In the genomic region with DNA sequence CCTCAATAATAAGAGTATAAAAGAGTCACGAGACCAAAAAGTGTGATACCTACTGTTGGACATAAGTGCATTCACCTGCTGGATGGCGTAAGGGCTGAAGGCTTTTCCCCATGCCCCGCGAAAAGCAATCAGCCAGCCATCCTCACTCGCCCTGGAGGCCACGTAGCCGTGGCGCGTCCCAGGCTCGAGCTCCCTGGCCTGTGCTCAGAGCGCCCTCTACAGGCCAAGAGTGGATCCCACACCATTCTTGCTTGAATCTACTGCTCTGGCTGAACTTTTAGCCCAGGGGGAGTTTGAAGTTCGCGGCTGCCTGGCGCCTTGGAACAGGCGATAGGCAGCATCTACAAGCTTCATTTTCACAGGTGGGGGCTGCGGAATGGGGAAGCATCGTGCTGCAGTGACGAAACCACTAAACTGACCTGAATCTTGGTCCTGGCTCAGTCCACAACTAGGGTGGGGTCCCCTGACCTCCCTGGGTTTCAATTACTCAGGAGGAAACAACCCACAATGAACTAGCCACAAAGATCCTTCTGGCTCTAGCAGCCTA, we compare ENCODE assay signal across 8 cellular contexts.
DNase-seq lines count a peak whose midpoint lies in the region; ATAC-seq, FAIRE-seq and TF ChIP-seq lines count a peak whose summit lies in the region.

No MANE protein-coding gene starts in this region.

- H3K9me3 Mint-ChIP-seq in activated naive CD4-positive, alpha-beta T cell treated with anti-CD3 and anti-CD28 coated beads, Interleukin-2, amount 10 ng/mL, durations not matched to agents 7 days and 5 days: no peaks in the 10 kb centered on the region

- H3K27me3 Mint-ChIP-seq in activated naive CD4-positive, alpha-beta T cell treated with anti-CD3 and anti-CD28 coated beads, Interleukin-2, amount 10 ng/mL, durations not matched to agents 7 days and 5 days: peaks cover 21% of the 10 kb centered on the region

- peaks cover 5% of the 10 kb centered on the region for H3K4me1 Mint-ChIP-seq in activated naive CD4-positive, alpha-beta T cell treated with anti-CD3 and anti-CD28 coated beads, Interleukin-2, amount 10 ng/mL, durations not matched to agents 7 days and 5 days

- intact Hi-C loops in Right ventricle myocardium inferior (cut with DNase I): loop anchor here (2.0 to 5.0 kb wide), 3 partner anchors 152 to 288 kb away; no protein-coding TSS in a partner anchor
- intact Hi-C loops in posterior cingulate gyrus (cut with DNase I): loop anchor here (1.0 to 10.0 kb wide), 4 partner anchors 76 to 726 kb away; no protein-coding TSS in a partner anchor

- H3K27ac Mint-ChIP-seq in activated naive CD4-positive, alpha-beta T cell treated with anti-CD3 and anti-CD28 coated beads, Interleukin-2, amount 10 ng/mL, durations not matched to agents 7 days and 5 days: no peak overlapping the region

- peak; percentile 96 for FAIRE-seq in GM12891 (lab: Jason Lieb, UNC)

- H3K4me3 Mint-ChIP-seq in activated naive CD4-positive, alpha-beta T cell treated with anti-CD3 and anti-CD28 coated beads, Interleukin-2, amount 10 ng/mL, durations not matched to agents 7 days and 5 days: peak overlapping the region; percentile 18

- CTCF ChIA-PET in activated naive CD4-positive, alpha-beta T cell treated with anti-CD3 and anti-CD28 coated beads, Interleukin-2, amount 10 ng/mL, durations not matched to agents 7 days and 5 days (lab: Charles Lee): interaction anchor here (0.7 to 5.7 kb wide), 34 partner anchors 9 to 775 kb away, joined by 3 to 125 read pairs (median 4); no protein-coding TSS in a partner anchor

- ATAC-seq in HG02759 (IDR thresholded peaks at IDR 0.05; ENCODE audit: unreplicated experiment) (peak; percentile 100), Right ventricle myocardium inferior (peak; percentile 88)

- H3K36me3 Mint-ChIP-seq in activated naive CD4-positive, alpha-beta T cell treated with anti-CD3 and anti-CD28 coated beads, Interleukin-2, amount 10 ng/mL, durations not matched to agents 7 days and 5 days: no peaks in the 10 kb centered on the region

- TF ChIP-seq POLR2A in GM12891 (IDR thresholded peaks at IDR 0.05; ENCODE audit: low read depth, low read length): no peak

- peak; percentile 80 for DNase-seq in GM12891 (ENCODE audit: insufficient read length, low spot score)
- DNase-seq in NCI-H1092 treated with DMSO at 0.1 percent for 48 hours (lab: John Stamatoyannopoulos, UW): peak; percentile 60
- DNase-seq in SKM-1 (lab: John Stamatoyannopoulos, UW; ENCODE audit: unreplicated experiment): peak; percentile 60
- DNase-seq in activated naive CD4-positive, alpha-beta T cell treated with anti-CD3 and anti-CD28 coated beads, Interleukin-2, amount 10 ng/mL, durations not matched to agents 7 days and 5 days: peak; percentile 92
- peak; percentile 91 for DNase-seq in Right ventricle myocardium inferior (ENCODE audit: missing footprints)
- DNase-seq in posterior cingulate gyrus: peak; percentile 59 to 97 (median 84)
- DNase-seq in ureter (ENCODE audit: low spot score): peak; percentile 87

TF ChIP-seq in GM12891, 5 proteins besides CTCF, POLR2A, EP300 and RAD21:
- TF ChIP-seq PAX5 (IDR thresholded peaks at IDR 0.05; ENCODE audit: insufficient read depth, low read length, severe bottlenecking) (no peak), POU2F2 (IDR thresholded peaks at IDR 0.05; ENCODE audit: low read depth, low read length) (peak; percentile 56; the same call in 1 of the 2 replicates), POLR2AphosphoS5 (IDR thresholded peaks at IDR 0.05; ENCODE audit: low read depth, low read length) (no peak), TAF1 (IDR thresholded peaks at IDR 0.05; ENCODE audit: low read depth, low read length) (no peak)

Comparison
In these comparisons a context has a peak if more than half of its experiments do, and no peak if none do; other contexts are left out.
1. Peak in every context shown above with its lines: DNase-seq and ATAC-seq.